14 cellular contexts compared by ENCODE assay signal in genomic region chr12:53484686-53485567, GRCh38. TPM values are rescaled to one million over a fixed set of nuclear protein-coding genes. Genes with fewer than 3 reads are reported as not detected.
DNase-seq lines count a peak whose midpoint lies in the region; ATAC-seq and TF ChIP-seq lines count a peak whose summit lies in the region.
"Had no signal": no experiment of that assay in that cellular context is flagged by ENCODE, and none has a peak within 500 bp of the region (broad histone marks: within the 10 kb centered on the region; RNA-seq: fewer than 3 reads in every experiment).

No MANE protein-coding gene starts in this region.

- H2BK20ac ChIP-seq in IMR-90 (ENCODE audit: low read depth, low read length), result no peak overlapping the region

- peaks cover 45% of the 10 kb centered on the region for H3K36me3 Mint-ChIP-seq in brain

- no peak overlapping the region for H3K56ac ChIP-seq in IMR-90 (ENCODE audit: extremely low read depth, insufficient read depth, low read length)

- no peak overlapping the region for H2AFZ ChIP-seq in IMR-90 (replicated peaks; ENCODE audit: low read length, poor library complexity)

- dilution Hi-C loops in IMR-90 (cut with HindIII; ENCODE audit: low sequenced_read_pairs, unreplicated experiment), result no loop called here

- H3K9me3 ChIP-seq in IMR-90 (ENCODE audit: control insufficient read depth, insufficient read depth, low read length) (no peaks in the 10 kb centered on the region), mucosa of rectum (ENCODE audit: control insufficient read depth in 2 of 2, low read length in 2 of 2) (no peaks in the 10 kb centered on the region)
- H3K9me3 ChIP-seq: right atrium auricular region had no signal

- H3K27ac Mint-ChIP-seq in brain, result peak overlapping the region in 3 of 5 experiments; percentile 42 to 82 (median 45)

- peaks cover 5% of the 10 kb centered on the region for H3K4me1 Mint-ChIP-seq in brain

- no peaks in the 10 kb centered on the region for H3K27me3 ChIP-seq in IMR-90 (ENCODE audit: control insufficient read depth, insufficient read depth, low read length)
- H3K27me3 ChIP-seq in mucosa of rectum (ENCODE audit: control insufficient read depth in 2 of 2, insufficient read depth in 2 of 2, low read length in 2 of 2), result no peaks in the 10 kb centered on the region
- H3K27me3 ChIP-seq: right atrium auricular region had no signal

- DNase-seq in EH (ENCODE audit: low read depth) (peak; percentile 66), IMR-90 (no peak), activated gamma-delta T cell treated with Interleukin-2 at 50 U/mL for 16 hours (no peak), NCI-H1436 treated with DMSO at 0.1 percent for 48 hours (lab: John Stamatoyannopoulos, UW) (no peak)
- DNase-seq: CD8-positive, alpha-beta memory T cell; hippocampal formation; midbrain; NCI-H526 had no signal

- H3K4me2 ChIP-seq in IMR-90 (ENCODE audit: low read depth, low read length), result no peak overlapping the region

- intact Hi-C loops in IMR-90 (cut with micrococcal nuclease), result no loop called here

- no peak for TF ChIP-seq RAD21 in IMR-90 (IDR thresholded peaks at IDR 0.05; ENCODE audit: low read length)

- no peak overlapping the region for H4K5ac ChIP-seq in IMR-90 (ENCODE audit: low read depth, low read length)

- H4K8ac ChIP-seq in IMR-90 (ENCODE audit: low read depth in 2 of 2, low read length in 2 of 2), result no peak overlapping the region

- H3K27ac ChIP-seq in IMR-90 (ENCODE audit: insufficient read depth, low read length) (no peak overlapping the region), mucosa of rectum (ENCODE audit: low read depth in 2 of 2, low read length in 2 of 2) (peak overlapping the region; percentile 37 to 58)
- H3K27ac ChIP-seq: right atrium auricular region had no signal

- peaks cover 34 to 86% of the 10 kb centered on the region in 2 experiments for H3K79me1 ChIP-seq in IMR-90 (ENCODE audit: low read depth in 1 of 2, low read length in 2 of 2)

- H3K4me3 ChIP-seq in IMR-90 (ENCODE audit: insufficient read depth, low read depth, low read length) (no peak overlapping the region), mucosa of rectum (ENCODE audit: low read length in 2 of 2) (no peak overlapping the region)
- H3K4me3 ChIP-seq: right atrium auricular region had no signal

- H3K9me1 ChIP-seq in IMR-90 (ENCODE audit: insufficient read depth, low read length), result peaks cover 23% of the 10 kb centered on the region; the same call in 1 of the 2 replicates

- no peak overlapping the region for H2AK5ac ChIP-seq in IMR-90 (ENCODE audit: low read depth, low read length)

- no peak overlapping the region for H4K91ac ChIP-seq in IMR-90 (ENCODE audit: insufficient read depth, low read depth, low read length)

- no TSS peak for BruUV-seq in IMR-90 (replicated peaks; lab: Mats Ljungman, UMichigan)

- H3K9ac ChIP-seq in IMR-90 (ENCODE audit: low read depth, low read length), result no peak overlapping the region
- H3K9ac ChIP-seq in mucosa of rectum (ENCODE audit: low read depth in 1 of 2, low read length in 2 of 2), result no peak overlapping the region

- H2BK15ac ChIP-seq in IMR-90 (ENCODE audit: low read depth, low read length), result no peak overlapping the region

- H3K27me3 Mint-ChIP-seq in brain, result no peaks in the 10 kb centered on the region
- H3K27me3 Mint-ChIP-seq: CD8-positive, alpha-beta memory T cell had no signal

- CTCF ChIA-PET in IMR-90 (lab: Yijun Ruan, JAX), result no interaction called here

- 84% methylated on average over 4 of the region's 10 CpGs; no CpG with 5 or more reads in 1 of the 2 experiments for WGBS in IMR-90 (ENCODE audit: extremely low coverage in 2 of 2, insufficient read length in 1 of 2), 2 experiments

- peak overlapping the region; percentile 13 for H2AK9ac ChIP-seq in IMR-90 (replicated peaks; ENCODE audit: low read depth, low read length, poor library complexity)

- H2BK5ac ChIP-seq in IMR-90 (ENCODE audit: low read depth, low read length, poor library complexity, severe bottlenecking), result no peak overlapping the region

- POLR2A ChIA-PET in IMR-90 (lab: Charles Lee; ENCODE audit: unreplicated experiment), result no interaction called here

- H3K14ac ChIP-seq in IMR-90 (replicated peaks; ENCODE audit: low read depth, low read length), result no peak overlapping the region

- H3K18ac ChIP-seq in IMR-90 (ENCODE audit: low read depth, low read length), result no peak overlapping the region

- no peak overlapping the region for H2BK120ac ChIP-seq in IMR-90 (ENCODE audit: low read depth, low read length)

- peaks cover 0 to 4% (median 0%) of the 10 kb centered on the region in 5 experiments for H3K9me3 Mint-ChIP-seq in brain
- H3K9me3 Mint-ChIP-seq: CD8-positive, alpha-beta memory T cell had no signal

- TF ChIP-seq CTCF in IMR-90 (conservative IDR thresholded peaks at IDR 0.05; ENCODE audit: low read depth, low read length) (no peak), brain (conservative IDR thresholded peaks at IDR 0.05) (no peak)

- H3K4me1 ChIP-seq in IMR-90 (ENCODE audit: control insufficient read depth, insufficient read depth, low read length), result peaks cover 10% of the 10 kb centered on the region
- H3K4me1 ChIP-seq in mucosa of rectum (ENCODE audit: control insufficient read depth in 2 of 2, insufficient read depth in 2 of 2, low read length in 2 of 2), result peaks cover 4 to 23% of the 10 kb centered on the region in 2 donors

- peaks cover 79% of the 10 kb centered on the region for H4K20me1 ChIP-seq in IMR-90 (ENCODE audit: insufficient read depth, low read length)

- H3K36me3 ChIP-seq in IMR-90 (ENCODE audit: control insufficient read depth, insufficient read depth, low read length), result peaks cover 70% of the 10 kb centered on the region
- H3K36me3 ChIP-seq in mucosa of rectum (ENCODE audit: control insufficient read depth in 2 of 2, insufficient read depth in 2 of 2, low read length in 2 of 2), result peaks cover 41 to 50% of the 10 kb centered on the region in 2 donors

- H3K4me3 Mint-ChIP-seq in brain, result no peak overlapping the region

- ATAC-seq in IMR-90 (ENCODE audit: low read depth), result no peak
- no peak for ATAC-seq in GM21360 (IDR thresholded peaks at IDR 0.05; ENCODE audit: unreplicated experiment)
- ATAC-seq in HG02571 (IDR thresholded peaks at IDR 0.05; ENCODE audit: unreplicated experiment), result no peak

- H3K23ac ChIP-seq in IMR-90 (ENCODE audit: low read depth, low read length), result no peak overlapping the region

- in situ Hi-C loops in IMR-90 (cut with MboI; ENCODE audit: low sequenced_read_pairs), result no loop called here

- no peak overlapping the region for H3K4ac ChIP-seq in IMR-90 (ENCODE audit: low read depth, low read length)

- TF ChIP-seq POLR2A in IMR-90 (IDR thresholded peaks at IDR 0.05; ENCODE audit: low read depth, low read length), result peak; percentile 17; the same call in 1 of the 2 replicates

TF ChIP-seq in IMR-90, 13 proteins besides CTCF, POLR2A, EP300 and RAD21 (continues in another document):
- TF ChIP-seq MAZ (IDR thresholded peaks at IDR 0.05; ENCODE audit: borderline replicate concordance, low read depth, low read length) (no peak), RCOR1 (IDR thresholded peaks at IDR 0.05; ENCODE audit: insufficient replicate concordance, low read length) (no peak), RFX5 (IDR thresholded peaks at IDR 0.05; ENCODE audit: low read depth, low read length) (no peak), NFE2L2 (IDR thresholded peaks at IDR 0.05; ENCODE audit: low read depth, low read length) (no peak), FOS (IDR thresholded peaks at IDR 0.05; ENCODE audit: low read depth, low read length) (no peak), BHLHE40 (IDR thresholded peaks at IDR 0.05; ENCODE audit: low read depth, low read length) (no peak), SMC3 (IDR thresholded peaks at IDR 0.05; ENCODE audit: low read depth, low read length) (no peak), MAFK (IDR thresholded peaks at IDR 0.05; ENCODE audit: low read depth, low read length) (no peak), CHD1 (IDR thresholded peaks at IDR 0.05; ENCODE audit: low read depth, low read length) (no peak), MXI1 (IDR thresholded peaks at IDR 0.05; ENCODE audit: borderline replicate concordance, low read depth, low read length) (no peak)

RNA-seq across cellular contexts. Expression of gene MAP3K12, which starts 14.3 kb away (rescaled TPM):
- total RNA-seq in IMR-90 (2012; rRNA removed), result 20.6 and 29.0 TPM in 2 replicates
- 48.6 and 52.5 TPM in 2 replicates for polyA plus RNA-seq in IMR-90 (2012; rRNA removed)
- 18.8 and 22.6 TPM in 2 replicates for polyA plus RNA-seq in IMR-90 (2012; cell fraction: cytosol; rRNA removed)
- 284 and 449 TPM in 2 replicates for polyA plus RNA-seq in IMR-90 (2012; cell fraction: nucleus; rRNA removed; ENCODE audit: low replicate concordance)
- polyA plus RNA-seq in brain (ENCODE audit: insufficient read depth, low read depth, low replicate concordance), result 16.8 TPM

RNA-seq across cellular contexts. Expression of gene TARBP2, which starts 16.2 kb away (rescaled TPM):
- total RNA-seq in IMR-90 (2012; rRNA removed), result 27.4 and 27.8 TPM in 2 replicates
- polyA plus RNA-seq in IMR-90 (2012; rRNA removed) (46.1 and 49.6 TPM in 2 replicates), brain (ENCODE audit: insufficient read depth, low read depth, low replicate concordance) (19.4 TPM)
- 31.9 and 38.5 TPM in 2 replicates for polyA plus RNA-seq in IMR-90 (2012; cell fraction: cytosol; rRNA removed)
- polyA plus RNA-seq in IMR-90 (2012; cell fraction: nucleus; rRNA removed; ENCODE audit: low replicate concordance), result 128 and 140 TPM in 2 replicates

RNA-seq across cellular contexts. Expression of gene NPFF, which starts 22.4 kb away (rescaled TPM):
- not detected in 2 replicates for total RNA-seq in IMR-90 (2012; rRNA removed)
- not detected in 2 replicates for polyA plus RNA-seq in IMR-90 (2012; rRNA removed)
- not detected in 2 replicates for polyA plus RNA-seq in IMR-90 (2012; cell fraction: cytosol; rRNA removed)
- polyA plus RNA-seq in IMR-90 (2012; cell fraction: nucleus; rRNA removed; ENCODE audit: low replicate concordance), result 0.87 TPM in 1 of 2 replicates, not detected in the other
- not detected for polyA plus RNA-seq in brain (ENCODE audit: insufficient read depth, low read depth, low replicate concordance)
- total RNA-seq: CD8-positive, alpha-beta memory T cell; right atrium auricular region; subcutaneous adipose tissue had no signal
- polyA plus RNA-seq: CD8-positive, alpha-beta memory T cell had no signal

RNA-seq across cellular contexts. Expression of gene PCBP2, which starts 33.0 kb away (rescaled TPM):
- 190 and 198 TPM in 2 replicates for total RNA-seq in IMR-90 (2012; rRNA removed)
- 409 and 586 TPM in 2 replicates for polyA plus RNA-seq in IMR-90 (2012; rRNA removed)
- 248 and 496 TPM in 2 replicates for polyA plus RNA-seq in IMR-90 (2012; cell fraction: cytosol; rRNA removed)
- polyA plus RNA-seq in IMR-90 (2012; cell fraction: nucleus; rRNA removed; ENCODE audit: low replicate concordance), result 390 and 761 TPM in 2 replicates
- polyA plus RNA-seq in brain (ENCODE audit: insufficient read depth, low read depth, low replicate concordance), result 1,093 TPM

RNA-seq across cellular contexts. Expression of gene PRR13, which starts 43.4 kb away (rescaled TPM):
- 25.5 and 31.4 TPM in 2 replicates for total RNA-seq in IMR-90 (2012; rRNA removed)
- 95.7 and 114 TPM in 2 replicates for polyA plus RNA-seq in IMR-90 (2012; rRNA removed)
- polyA plus RNA-seq in IMR-90 (2012; cell fraction: cytosol; rRNA removed), result 64.4 and 67.7 TPM in 2 replicates
- 27.8 and 46.6 TPM in 2 replicates for polyA plus RNA-seq in IMR-90 (2012; cell fraction: nucleus; rRNA removed; ENCODE audit: low replicate concordance)
- 109 TPM for polyA plus RNA-seq in brain (ENCODE audit: insufficient read depth, low read depth, low replicate concordance)
